ENCODE assay signal across 1 cellular context in genomic region chr13:51957377-51958216, GRCh38.
TF ChIP-seq lines count a peak whose summit lies in the region.

No MANE protein-coding gene starts in this region.

TF ChIP-seq in K562, 482 proteins besides CTCF, POLR2A, EP300 and RAD21 (continued from another document):
- TF ChIP-seq ZBTB40 (IDR thresholded peaks at IDR 0.05) = no peak
- TF ChIP-seq ZBTB40 (CRISPR knock-in tag; IDR thresholded peaks at IDR 0.05) = no peak
- TF ChIP-seq SAP30 (IDR thresholded peaks at IDR 0.05; ENCODE audit: borderline replicate concordance, insufficient read depth, low read depth, low read length, poor library complexity, severe bottlenecking) = no peak
- 0 out of 4 replicates have a peak, but pooled peaks of 1 of the 2 experiments have one; percentile 25 for TF ChIP-seq HDAC1 (IDR thresholded peaks at IDR 0.05)
- TF ChIP-seq LCOR (CRISPR knock-in tag; IDR thresholded peaks at IDR 0.05) = no peak
- TF ChIP-seq KLF1 (tag; IDR thresholded peaks at IDR 0.05) = no peak
- TF ChIP-seq POU5F1 (IDR thresholded peaks at IDR 0.05; ENCODE audit: borderline replicate concordance, low read depth, low read length, partially characterized antibody) = no peak
- no peak for TF ChIP-seq CBX3 (IDR thresholded peaks at IDR 0.05; ENCODE audit: borderline replicate concordance in 1 of 2, low read length in 2 of 2)
- no peak for TF ChIP-seq CSDE1 (IDR thresholded peaks at IDR 0.05)
- no peak for TF ChIP-seq MYBL2 (IDR thresholded peaks at IDR 0.05; ENCODE audit: low read depth)
- no peak for TF ChIP-seq MYBL2 (CRISPR knock-in tag; IDR thresholded peaks at IDR 0.05; ENCODE audit: borderline replicate concordance)
- no peak for TF ChIP-seq ZNF41 (CRISPR knock-in tag; conservative IDR thresholded peaks at IDR 0.05)
- peak; percentile 11; the same call in 1 of the 2 replicates for TF ChIP-seq NCOR1 (IDR thresholded peaks at IDR 0.05)
- peak; percentile 76 for TF ChIP-seq CBFA2T3 (IDR thresholded peaks at IDR 0.05)
- TF ChIP-seq BHLHE40 (IDR thresholded peaks at IDR 0.05; ENCODE audit: low read length) = no peak
- peak; percentile 63 for TF ChIP-seq TCF3 (CRISPR knock-in tag; IDR thresholded peaks at IDR 0.05)
- TF ChIP-seq ZEB2 (IDR thresholded peaks at IDR 0.05) = no peak
- TF ChIP-seq HMBOX1 (IDR thresholded peaks at IDR 0.05) = no peak
- TF ChIP-seq NR3C1 (CRISPR knock-in tag; IDR thresholded peaks at IDR 0.05) = no peak
- no peak for TF ChIP-seq NFYB (IDR thresholded peaks at IDR 0.05; ENCODE audit: extremely low read depth, insufficient read length)
- 0 out of 2 replicates have a peak, but pooled peaks have one; percentile 34 for TF ChIP-seq CXXC5 (CRISPR knock-in tag; IDR thresholded peaks at IDR 0.05)
- TF ChIP-seq CHD4 (IDR thresholded peaks at IDR 0.05; ENCODE audit: insufficient read depth, insufficient replicate concordance, low read depth, low read length, poor library complexity, severe bottlenecking) = no peak
- TF ChIP-seq LARP7 (IDR thresholded peaks at IDR 0.05) = no peak
- no peak for TF ChIP-seq ZNF12 (CRISPR knock-in tag; IDR thresholded peaks at IDR 0.05)
- TF ChIP-seq CREM (IDR thresholded peaks at IDR 0.05; ENCODE audit: low read depth) = 0 out of 2 replicates have a peak, but pooled peaks have one; percentile 15
- TF ChIP-seq SAFB2 (IDR thresholded peaks at IDR 0.05; ENCODE audit: borderline replicate concordance, low read depth, low read length, severe bottlenecking) = no peak
- peak; percentile 54 for TF ChIP-seq TEAD4 (IDR thresholded peaks at IDR 0.05; ENCODE audit: low read length)
- TF ChIP-seq TEAD4 (CRISPR knock-in tag; IDR thresholded peaks at IDR 0.05; ENCODE audit: borderline replicate concordance) = no peak
